Comparison of ENCODE assay signal across 8 cellular contexts in genomic region chr5:73498057-73498992, GRCh38. TPM values are rescaled to one million over a fixed set of nuclear protein-coding genes. Genes with fewer than 3 reads are reported as not detected.
A peak's percentile ranks its signal among the peaks of the same experiment; 100 is the strongest.
DNase-seq lines count a peak whose midpoint lies in the region; ATAC-seq lines count a peak whose summit lies in the region.

Gene BTF3, plus strand, starts transcription at chr5:73498442. Its CDS starts 226 bp downstream, at chr5:73498668.

- H3K9ac ChIP-seq in endocrine pancreas (ENCODE audit: control insufficient read depth, insufficient read depth, low read length) = peak within 1 kb of the TSS; percentile 92

- H3K4me1 ChIP-seq in endocrine pancreas (ENCODE audit: control insufficient read depth, insufficient read depth, low read length) = peaks cover 18% of the 10 kb centered on the region

- peak; percentile 94 for ATAC-seq in GM21360 (IDR thresholded peaks at IDR 0.05; ENCODE audit: unreplicated experiment)

- H3K4me3 ChIP-seq in endocrine pancreas (ENCODE audit: control insufficient read depth, insufficient read depth, low read length) = peak within 1 kb of the TSS; percentile 98

- no peaks in the 10 kb centered on the region for H3K27me3 ChIP-seq in endocrine pancreas (ENCODE audit: control insufficient read depth, insufficient read depth, low read length)

- DNase-seq in COLO668 (lab: John Stamatoyannopoulos, UW; ENCODE audit: unreplicated experiment) = peak; percentile 93
- DNase-seq in HT1080 (ENCODE audit: low read depth) = peak; percentile 96
- DNase-seq in NOMO-1 treated with DMSO at 0.1 percent for 48 hours (lab: John Stamatoyannopoulos, UW; ENCODE audit: unreplicated experiment) = peak; percentile 91
- DNase-seq in activated CD8-positive, alpha-beta memory T cell treated with anti-CD3 and anti-CD28 coated beads for 48 hours (ENCODE audit: low read depth in 2 of 3, low spot score in 2 of 3) = peak; percentile 78 to 90 (median 81)
- DNase-seq in mesenteric fat pad (ENCODE audit: low spot score) = peak; percentile 97
- peak; percentile 81 for DNase-seq in stimulated activated CD8-positive, alpha-beta memory T cell treated with anti-CD3 and anti-CD28 coated beads, Interleukin-15, amount 100 ng/mL, for 24 hours (ENCODE audit: low read depth)

- no peaks in the 10 kb centered on the region for H3K9me3 ChIP-seq in endocrine pancreas (ENCODE audit: control insufficient read depth, low read length)

- peaks cover 3% of the 10 kb centered on the region for H3K36me3 ChIP-seq in endocrine pancreas (ENCODE audit: control insufficient read depth, insufficient read depth, low read length)

RNA-seq across cellular contexts. Expression of gene BTF3, which starts in this region (rescaled TPM):
- 641 and 881 TPM in 2 replicates for total RNA-seq in HT1080 (2014; rRNA removed; shearing (Covaris generic))
- polyA plus RNA-seq in HT1080 (2015; cell fraction: cytosol; rRNA removed) = 1,050 and 1,581 TPM in 2 replicates
- 501 and 570 TPM in 2 replicates for polyA plus RNA-seq in HT1080 (2015; cell fraction: nucleus; rRNA removed)
- total RNA-seq in mesenteric fat pad = 445 TPM

Comparison
In these comparisons a context has a peak if more than half of its experiments do, and no peak if none do; other contexts are left out.
1. Peak in every context shown above with its lines: DNase-seq, ATAC-seq and H3K4me3 ChIP-seq.